In genomic region chr12:115385141-115385540, GRCh38 we compare ENCODE assay signal across 14 cellular contexts.
DNase-seq lines count a peak whose midpoint lies in the region; ATAC-seq and TF ChIP-seq lines count a peak whose summit lies in the region.
"Had no signal": no experiment of that assay in that cellular context is flagged by ENCODE, and none has a peak within 500 bp of the region (broad histone marks: within the 10 kb centered on the region; RNA-seq: fewer than 3 reads in every experiment).

No MANE protein-coding gene starts in this region.

- no peak overlapping the region for H2AK5ac ChIP-seq in trophoblast cell (ENCODE audit: low read length)

- no peak for TF ChIP-seq EP300 in esophagus muscularis mucosa (IDR thresholded peaks at IDR 0.05)

- H2BK120ac ChIP-seq in trophoblast cell (ENCODE audit: insufficient read depth, low read length, poor library complexity) = no peak overlapping the region

- H3K79me2 ChIP-seq in trophoblast cell (ENCODE audit: control insufficient read depth, insufficient read depth, low read length, poor library complexity) = no peaks in the 10 kb centered on the region

- H3K14ac ChIP-seq in trophoblast cell (ENCODE audit: low read length) = no peak overlapping the region

- H4K8ac ChIP-seq in trophoblast cell (ENCODE audit: low read depth, low read length) = no peak overlapping the region

- H2BK12ac ChIP-seq in trophoblast cell (ENCODE audit: low read length) = no peak overlapping the region

- H3K9me3 ChIP-seq in left ventricle myocardium inferior (replicated peaks) = no peaks in the 10 kb centered on the region
- H3K9me3 ChIP-seq in RWPE2 (ENCODE audit: severe bottlenecking) = no peaks in the 10 kb centered on the region
- H3K9me3 ChIP-seq in esophagus muscularis mucosa = no peaks in the 10 kb centered on the region
- H3K9me3 ChIP-seq in trophoblast cell (ENCODE audit: insufficient read depth, low read depth, low read length) = peaks cover 2% of the 10 kb centered on the region
- H3K9me3 ChIP-seq: HAP-1 had no signal

- H3K4me3 ChIP-seq in left ventricle myocardium inferior (no peak overlapping the region), RWPE2 (ENCODE audit: severe bottlenecking) (no peak overlapping the region), esophagus muscularis mucosa (no peak overlapping the region), trophoblast cell (ENCODE audit: low read depth, low read length) (no peak overlapping the region)
- H3K4me3 ChIP-seq: BLaER1 treated with 17β-estradiol and CSF1 and Interleukin-3, amounts not matched to agents 10 nM and 100 nM; GM23338; HAP-1 had no signal

- no peak overlapping the region for H4K91ac ChIP-seq in trophoblast cell (ENCODE audit: low read depth, low read length)

- no peak overlapping the region for H3K23ac ChIP-seq in trophoblast cell (ENCODE audit: low read length)

- no peak overlapping the region for H4K12ac ChIP-seq in trophoblast cell (ENCODE audit: low read depth, low read length)

- intact Hi-C loops in left ventricle myocardium superior (cut with micrococcal nuclease) (no loop called here), left ventricle myocardium inferior (cut with micrococcal nuclease) (no loop called here), esophagus muscularis mucosa (cut with DNase I) (no loop called here), sciatic nerve (cut with DNase I) (no loop called here)

- WGBS in esophagus muscularis mucosa = 97% methylated on average over 4 of the region's 4 CpGs
- WGBS in trophoblast cell (ENCODE audit: extremely low coverage, insufficient coverage, insufficient read length) = no CpG with 5 or more reads among the region's 4 CpGs

- no peak overlapping the region for H2AFZ ChIP-seq in trophoblast cell (ENCODE audit: insufficient read depth, low read length, poor library complexity)
- H2AFZ ChIP-seq: GM23338 had no signal

- H3K36me3 ChIP-seq in left ventricle myocardium inferior = no peaks in the 10 kb centered on the region
- H3K36me3 ChIP-seq in RWPE2 (ENCODE audit: low read depth) = no peaks in the 10 kb centered on the region
- no peaks in the 10 kb centered on the region for H3K36me3 ChIP-seq in esophagus muscularis mucosa
- H3K36me3 ChIP-seq in trophoblast cell (ENCODE audit: control insufficient read depth in 1 of 2, insufficient read depth in 2 of 2, low read length in 2 of 2) = no peaks in the 10 kb centered on the region
- H3K36me3 ChIP-seq: BLaER1 treated with 17β-estradiol and CSF1 and Interleukin-3, amounts not matched to agents 10 nM and 100 nM; HAP-1 had no signal

- DNase-seq in left ventricle myocardium superior (no peak), left ventricle myocardium inferior (no peak), RWPE2 (ENCODE audit: low spot score) (no peak), esophagus muscularis mucosa (ENCODE audit: extremely low spot score) (peak; percentile 60), trophoblast cell (peak; percentile 71 to 73), sciatic nerve (ENCODE audit: low spot score) (no peak), AG08395 (ENCODE audit: low spot score) (no peak), GM19240 (ENCODE audit: insufficient read length, low spot score) (no peak)
- DNase-seq: 8988T; CD4-positive, CD25-positive, alpha-beta regulatory T cell; DMS53 had no signal

- H3K4me1 ChIP-seq in left ventricle myocardium inferior (no peaks in the 10 kb centered on the region), RWPE2 (ENCODE audit: insufficient read depth, poor library complexity, severe bottlenecking) (peaks cover 8% of the 10 kb centered on the region), esophagus muscularis mucosa (peaks cover 0 to 4% (median 0%) of the 10 kb centered on the region in 4 donors), trophoblast cell (ENCODE audit: control insufficient read depth in 1 of 2, insufficient read depth in 2 of 2, low read length in 2 of 2) (peaks cover 5 to 9% of the 10 kb centered on the region in 2 experiments)
- H3K4me1 ChIP-seq: HAP-1 had no signal

- H3K27me3 ChIP-seq in left ventricle myocardium inferior (ENCODE audit: low read depth) (peaks cover 57% of the 10 kb centered on the region), RWPE2 (ENCODE audit: insufficient read depth, poor library complexity, severe bottlenecking) (no peaks in the 10 kb centered on the region), esophagus muscularis mucosa (peaks cover 0 to 8% (median 0%) of the 10 kb centered on the region in 4 donors), trophoblast cell (ENCODE audit: insufficient read depth, low read length) (no peaks in the 10 kb centered on the region)
- H3K27me3 ChIP-seq: BLaER1 treated with 17β-estradiol and CSF1 and Interleukin-3, amounts not matched to agents 10 nM and 100 nM had no signal

- H3K18ac ChIP-seq in trophoblast cell (ENCODE audit: low read length) = no peak overlapping the region

- no peak overlapping the region for H2BK5ac ChIP-seq in trophoblast cell (ENCODE audit: low read depth, low read length, poor library complexity)

- H3K9ac ChIP-seq in trophoblast cell (ENCODE audit: low read length) = no peak overlapping the region
- H3K9ac ChIP-seq: BLaER1 treated with 17β-estradiol and CSF1 and Interleukin-3, amounts not matched to agents 10 nM and 100 nM had no signal

- no peak overlapping the region for H3K4me2 ChIP-seq in trophoblast cell (ENCODE audit: low read length)
- H3K4me2 ChIP-seq: BLaER1 treated with 17β-estradiol and CSF1 and Interleukin-3, amounts not matched to agents 10 nM and 100 nM; GM23338 had no signal

- peak; percentile 61 for ATAC-seq in left ventricle myocardium superior
- ATAC-seq in RWPE2 (ENCODE audit: low read depth) = no peak
- ATAC-seq in sciatic nerve = no peak
- ATAC-seq: GM23338 had no signal

- no peak overlapping the region for H3K4ac ChIP-seq in trophoblast cell (ENCODE audit: low read depth, low read length)

- no peak for TF ChIP-seq CTCF in left ventricle myocardium inferior (IDR thresholded peaks at IDR 0.05; ENCODE audit: borderline replicate concordance)
- no peak for TF ChIP-seq CTCF in RWPE2 (IDR thresholded peaks at IDR 0.05; ENCODE audit: poor library complexity, severe bottlenecking)
- TF ChIP-seq CTCF in esophagus muscularis mucosa (IDR thresholded peaks at IDR 0.05) = no peak

- no peak for TF ChIP-seq POLR2A in esophagus muscularis mucosa (IDR thresholded peaks at IDR 0.05; ENCODE audit: low read depth)

- H3K27ac ChIP-seq in left ventricle myocardium inferior (replicated peaks) (no peak overlapping the region), RWPE2 (ENCODE audit: poor library complexity, severe bottlenecking) (peak overlapping the region; percentile 79), esophagus muscularis mucosa (replicated peaks in 1 of 4) (no peak overlapping the region), trophoblast cell (ENCODE audit: low read depth, low read length) (no peak overlapping the region)
- H3K27ac ChIP-seq: BLaER1 treated with 17β-estradiol and CSF1 and Interleukin-3, amounts not matched to agents 10 nM and 100 nM had no signal

- peaks cover 3% of the 10 kb centered on the region for H3K79me1 ChIP-seq in trophoblast cell (ENCODE audit: low read length)

Comparison
In these comparisons a context has a peak if more than half of its experiments do, and no peak if none do; other contexts are left out.
1. DNase-seq: peak in esophagus muscularis mucosa (single experiment) and trophoblast cell (2 of 2); none in left ventricle myocardium superior (single experiment), left ventricle myocardium inferior (single experiment), RWPE2 (single experiment), sciatic nerve (single experiment), AG08395 (single experiment) and GM19240 (single experiment).